Comparison of ENCODE assay signal across 8 cellular contexts in the genomic region with DNA sequence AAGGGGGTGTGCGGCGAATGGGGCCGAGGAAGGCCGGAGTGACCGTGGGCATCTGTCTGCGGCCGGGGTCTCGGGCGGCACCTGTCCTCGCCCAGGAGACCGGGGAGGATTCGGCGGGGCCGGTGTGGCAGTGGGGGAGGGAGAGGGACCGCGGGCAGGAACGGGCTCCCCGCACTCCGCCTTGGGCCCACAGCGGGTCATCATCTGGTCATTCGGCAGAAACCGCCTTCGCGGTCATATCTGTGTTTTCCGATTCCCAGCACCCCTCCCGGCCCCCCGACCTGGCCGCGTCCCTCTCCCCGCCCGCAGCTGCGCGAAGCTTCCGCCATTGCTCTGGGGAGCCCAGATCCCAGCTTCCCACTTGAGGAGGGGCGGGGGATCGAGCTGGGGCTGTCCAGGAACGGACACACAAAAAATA. TPM values are rescaled to one million over a fixed set of nuclear protein-coding genes. Genes with fewer than 3 reads are reported as not detected.
DNase-seq lines count a peak whose midpoint lies in the region; ATAC-seq and TF ChIP-seq lines count a peak whose summit lies in the region.

No MANE protein-coding gene starts in this region.

- H3K4me3 ChIP-seq in AG10803 (ENCODE audit: low read length) (peak overlapping the region; percentile 74), esophagus muscularis mucosa (peak overlapping the region; percentile 78 to 99 (median 91)), mucosa of rectum (ENCODE audit: low read length in 2 of 2) (peak overlapping the region; percentile 70 to 72), uterus (peak overlapping the region; percentile 64 to 91)

- H3K36me3 ChIP-seq in esophagus muscularis mucosa (peaks cover 6 to 21% (median 15%) of the 10 kb centered on the region in 4 donors), mucosa of rectum (ENCODE audit: control insufficient read depth in 2 of 2, insufficient read depth in 2 of 2, low read length in 2 of 2) (no peaks in the 10 kb centered on the region), uterus (no peaks in the 10 kb centered on the region)

- H3K27ac Mint-ChIP-seq in T-helper 17 cell: peak overlapping the region; percentile 92

- H3K4me1 Mint-ChIP-seq in T-helper 17 cell: peaks cover 40% of the 10 kb centered on the region

- H3K36me3 Mint-ChIP-seq in T-helper 17 cell (ENCODE audit: low read depth): no peaks in the 10 kb centered on the region

- ATAC-seq in T-helper 17 cell (no peak), HG02938 (IDR thresholded peaks at IDR 0.05; ENCODE audit: unreplicated experiment) (no peak)

- H3K4me3 Mint-ChIP-seq in T-helper 17 cell: peak overlapping the region; percentile 95

- intact Hi-C loops in esophagus muscularis mucosa (cut with DNase I): no loop called here
- intact Hi-C loops in uterus (cut with DNase I; ENCODE audit: low total_unique reads): loop anchor here (10.0 kb wide), 1 partner anchor 52 kb away; no protein-coding TSS in a partner anchor

- no peaks in the 10 kb centered on the region for H3K27me3 ChIP-seq in esophagus muscularis mucosa
- peaks cover 10 to 32% of the 10 kb centered on the region in 2 donors for H3K27me3 ChIP-seq in mucosa of rectum (ENCODE audit: control insufficient read depth in 2 of 2, insufficient read depth in 2 of 2, low read length in 2 of 2)
- no peaks in the 10 kb centered on the region for H3K27me3 ChIP-seq in uterus

- peak overlapping the region; percentile 63 to 76 for H3K9ac ChIP-seq in mucosa of rectum (ENCODE audit: low read depth in 1 of 2, low read length in 2 of 2)

- H3K4me1 ChIP-seq in esophagus muscularis mucosa (peaks cover 39 to 50% (median 47%) of the 10 kb centered on the region in 4 donors), mucosa of rectum (ENCODE audit: control insufficient read depth in 2 of 2, insufficient read depth in 2 of 2, low read length in 2 of 2) (peaks cover 19 to 26% of the 10 kb centered on the region in 2 donors), uterus (peaks cover 5 to 6% of the 10 kb centered on the region in 2 donors)

- no peak for TF ChIP-seq EP300 in esophagus muscularis mucosa (IDR thresholded peaks at IDR 0.05)

- H3K27me3 Mint-ChIP-seq in T-helper 17 cell: no peaks in the 10 kb centered on the region

- WGBS in esophagus muscularis mucosa: under 1% methylated on average over 25 of the region's 37 CpGs

- no peaks in the 10 kb centered on the region for H3K9me3 ChIP-seq in T-helper 17 cell (ENCODE audit: control insufficient read depth, low read length, poor library complexity, severe bottlenecking)
- no peaks in the 10 kb centered on the region for H3K9me3 ChIP-seq in esophagus muscularis mucosa
- H3K9me3 ChIP-seq in mucosa of rectum (ENCODE audit: control insufficient read depth in 2 of 2, low read length in 2 of 2): no peaks in the 10 kb centered on the region
- no peaks in the 10 kb centered on the region for H3K9me3 ChIP-seq in uterus

- H3K27ac ChIP-seq in esophagus muscularis mucosa (replicated peaks in 1 of 4) (peak overlapping the region; percentile 94 to 99 (median 97)), mucosa of rectum (ENCODE audit: low read depth in 2 of 2, low read length in 2 of 2) (peak overlapping the region; percentile 72 to 87), uterus (peak overlapping the region; percentile 94 to 99)

- TF ChIP-seq CTCF in AG10803 (conservative IDR thresholded peaks at IDR 0.05; ENCODE audit: low read length) (no peak), esophagus muscularis mucosa (IDR thresholded peaks at IDR 0.05) (no peak), uterus (IDR thresholded peaks at IDR 0.05) (peak in 1 of 4 experiments; percentile 2)

- TF ChIP-seq POLR2A in esophagus muscularis mucosa (IDR thresholded peaks at IDR 0.05; ENCODE audit: low read depth): no peak
- peak; percentile 24 to 56 for TF ChIP-seq POLR2A in uterus (IDR thresholded peaks at IDR 0.05)

- peak; percentile 49 for DNase-seq in AG10803 (ENCODE audit: low read depth)
- DNase-seq in H4 (ENCODE audit: low spot score): peak; percentile 3
- no peak for DNase-seq in T-helper 17 cell
- peak; percentile 92 for DNase-seq in esophagus muscularis mucosa (ENCODE audit: extremely low spot score)
- DNase-seq in uterus: peak; percentile 74 to 77
- no peak for DNase-seq in HCEC 1CT

RNA-seq across cellular contexts. Expression of gene CBX6, which starts 0.8 kb away (rescaled TPM):
- total RNA-seq in H4 (2014; rRNA removed; shearing (Covaris generic)): 19.6 and 21.5 TPM in 2 replicates
- total RNA-seq in T-helper 17 cell: 10 to 100 TPM; 44.0 to 45.8 TPM
- total RNA-seq in esophagus muscularis mucosa: 100 to 1,000 TPM in 3 of 4 donors, 10 to 100 TPM in 1; 73.7 to 172 (median 129) TPM
- total RNA-seq in uterus: 100 to 1,000 TPM in 1 of 4 donors, 10 to 100 TPM in 3; 11.0 to 145 (median 56.4) TPM

RNA-seq across cellular contexts. Expression of gene NPTXR, which starts 29.0 kb away (rescaled TPM):
- 3.1 and 4.1 TPM in 2 replicates for total RNA-seq in H4 (2014; rRNA removed; shearing (Covaris generic))
- 1 to 10 TPM; 2.5 to 2.6 TPM for total RNA-seq in T-helper 17 cell
- 10 to 100 TPM in 1 of 4 donors, 1 to 10 TPM in 3; 8.2 to 15.0 (median 8.8) TPM for total RNA-seq in esophagus muscularis mucosa
- total RNA-seq in uterus: 10 to 100 TPM in 2 of 4 donors, 1 to 10 TPM in 2; 1.8 to 24.1 (median 10.0) TPM

Comparison
In these comparisons a context has a peak if more than half of its experiments do, and no peak if none do; other contexts are left out.
1. DNase-seq: peak in AG10803 (single experiment), H4 (single experiment), esophagus muscularis mucosa (single experiment) and uterus (2 of 2); none in T-helper 17 cell (0 of 3) and HCEC 1CT (single experiment).
2. Peak in every context shown above with its lines, with median percentiles within 50 percentile points of each other: H3K4me3 ChIP-seq and H3K27ac ChIP-seq.